In genomic region chr4:83734576-83734975, GRCh38 we compare ENCODE assay signal across 27 cellular contexts.
"Had no signal": no experiment of that assay in that cellular context is flagged by ENCODE, and none has a peak within 500 bp of the region (broad histone marks: within the 10 kb centered on the region; RNA-seq: fewer than 3 reads in every experiment).

No MANE protein-coding gene starts in this region.

- H3K27me3 Mint-ChIP-seq: stimulated activated naive CD8-positive, alpha-beta T cell treated with anti-CD3 and anti-CD28 coated beads, Interleukin-15, amount 100 ng/mL, for 72 hours had no signal

- H3K36me3 Mint-ChIP-seq: stimulated activated effector memory CD8-positive, alpha-beta T cell treated with anti-CD3 and anti-CD28 coated beads, Interleukin-12 subunit alpha, Interleukin-12 subunit beta, amount 100 ng/mL, for 72 hours; stimulated activated memory B cell treated with anti-CD40 and anti-IgM and Interleukin-4, amounts not matched to agents 10 μg/mL and 1 μg/mL and 100 μg/mL, for 72 hours; stimulated activated naive B cell treated with anti-CD40 and anti-IgM and Interleukin-4, amounts not matched to agents 10 μg/mL and 1 μg/mL and 100 μg/mL, for 72 hours had no signal

- H3K36me3 ChIP-seq: stomach, suprapubic skin, thoracic aorta, thyroid gland, tibial artery, tibial nerve, transverse colon, upper lobe of left lung, upper lobe of right lung, uterus, vagina had no signal

- H3K4me1 ChIP-seq: stomach, suprapubic skin, testis, tibial artery, tibial nerve, transverse colon, upper lobe of left lung, upper lobe of right lung, uterus, vagina had no signal

- H3K27ac ChIP-seq: stomach, suprapubic skin, testis, thoracic aorta, thyroid gland, tibial artery, tibial nerve, transverse colon, upper lobe of left lung, upper lobe of right lung, uterus, vagina had no signal

- H3K27me3 ChIP-seq: stomach, suprapubic skin, testis, thyroid gland, tibial artery, tibial nerve, transverse colon, upper lobe of left lung, upper lobe of right lung, uterus, vagina had no signal

- H3K4me3 ChIP-seq: stomach, suprapubic skin, testis, thoracic aorta, thyroid gland, tibial artery, tibial nerve, transverse colon, upper lobe of left lung, upper lobe of right lung, uterus, vagina had no signal

- H3K27ac Mint-ChIP-seq: stimulated activated effector memory CD8-positive, alpha-beta T cell treated with anti-CD3 and anti-CD28 coated beads, Interleukin-12 subunit alpha, Interleukin-12 subunit beta, amount 100 ng/mL, for 72 hours; stimulated activated memory B cell treated with anti-CD40 and anti-IgM and Interleukin-4, amounts not matched to agents 10 μg/mL and 1 μg/mL and 100 μg/mL, for 72 hours; stimulated activated naive B cell treated with anti-CD40 and anti-IgM and Interleukin-4, amounts not matched to agents 10 μg/mL and 1 μg/mL and 100 μg/mL, for 72 hours; stimulated activated naive CD8-positive, alpha-beta T cell treated with anti-CD3 and anti-CD28 coated beads, Interleukin-15, amount 100 ng/mL, for 72 hours; stimulated activated naive CD8-positive, alpha-beta T cell treated with anti-CD3 and anti-CD28 coated beads, Interleukin-15, Interleukin-2, amounts not matched to agents 100 ng/mL and 50 ng/mL, for 24 hours had no signal

- H3K4me1 Mint-ChIP-seq: stimulated activated effector memory CD8-positive, alpha-beta T cell treated with anti-CD3 and anti-CD28 coated beads, Interleukin-12 subunit alpha, Interleukin-12 subunit beta, amount 100 ng/mL, for 72 hours; stimulated activated memory B cell treated with anti-CD40 and anti-IgM and Interleukin-4, amounts not matched to agents 10 μg/mL and 1 μg/mL and 100 μg/mL, for 72 hours; stimulated activated naive B cell treated with anti-CD40 and anti-IgM and Interleukin-4, amounts not matched to agents 10 μg/mL and 1 μg/mL and 100 μg/mL, for 72 hours; stimulated activated naive CD8-positive, alpha-beta T cell treated with anti-CD3 and anti-CD28 coated beads, Interleukin-15, amount 100 ng/mL, for 72 hours had no signal

- ATAC-seq: stimulated activated effector memory CD8-positive, alpha-beta T cell treated with anti-CD3 and anti-CD28 coated beads, Interleukin-12 subunit alpha, Interleukin-12 subunit beta, amount 100 ng/mL, for 72 hours; stimulated activated memory B cell treated with anti-CD40 and anti-IgM and Interleukin-4, amounts not matched to agents 10 μg/mL and 1 μg/mL and 100 μg/mL, for 72 hours; stimulated activated naive B cell treated with anti-CD40 and anti-IgM and Interleukin-4, amounts not matched to agents 10 μg/mL and 1 μg/mL and 100 μg/mL, for 72 hours; stimulated activated naive CD8-positive, alpha-beta T cell treated with anti-CD3 and anti-CD28 coated beads, Interleukin-15, amount 100 ng/mL, for 72 hours; stimulated activated naive CD8-positive, alpha-beta T cell treated with anti-CD3 and anti-CD28 coated beads, Interleukin-15, Interleukin-2, amounts not matched to agents 100 U/mL and 50 U/mL, for 24 hours; upper lobe of right lung had no signal

- H3K9me3 ChIP-seq: suprapubic skin, testis, thoracic aorta, thyroid gland, tibial artery, transverse colon, upper lobe of left lung, upper lobe of right lung, uterus, vagina had no signal

- H3K9me3 Mint-ChIP-seq: stimulated activated naive CD8-positive, alpha-beta T cell treated with anti-CD3 and anti-CD28 coated beads, Interleukin-15, Interleukin-2, amounts not matched to agents 100 ng/mL and 50 ng/mL, for 24 hours had no signal

- H3K4me3 Mint-ChIP-seq: stimulated activated effector memory CD8-positive, alpha-beta T cell treated with anti-CD3 and anti-CD28 coated beads, Interleukin-12 subunit alpha, Interleukin-12 subunit beta, amount 100 ng/mL, for 72 hours; stimulated activated memory B cell treated with anti-CD40 and anti-IgM and Interleukin-4, amounts not matched to agents 10 μg/mL and 1 μg/mL and 100 μg/mL, for 72 hours; stimulated activated naive B cell treated with anti-CD40 and anti-IgM and Interleukin-4, amounts not matched to agents 10 μg/mL and 1 μg/mL and 100 μg/mL, for 72 hours; stimulated activated naive CD8-positive, alpha-beta T cell treated with anti-CD3 and anti-CD28 coated beads, Interleukin-15, amount 100 ng/mL, for 72 hours; stimulated activated naive CD8-positive, alpha-beta T cell treated with anti-CD3 and anti-CD28 coated beads, Interleukin-15, Interleukin-2, amounts not matched to agents 100 ng/mL and 50 ng/mL, for 24 hours had no signal

- DNase-seq: stimulated activated CD4-positive, alpha-beta T cell treated with anti-CD3 and anti-CD28 coated beads, Interleukin-2, amount 100 ng/mL, for 24 hours; stimulated activated CD4-positive, alpha-beta T cell treated with anti-CD3 and anti-CD28 coated beads, Interleukin-2, amount 100 ng/mL, for 48 hours; stimulated activated CD4-positive, alpha-beta T cell treated with anti-CD3 and anti-CD28 coated beads, Interleukin-4, amount 100 ng/mL, for 1 hour; stimulated activated CD4-positive, alpha-beta T cell treated with anti-CD3 and anti-CD28 coated beads, Interleukin-4, amount 100 ng/mL, for 24 hours; stimulated activated CD4-positive, alpha-beta T cell treated with anti-CD3 and anti-CD28 coated beads, Interleukin-4, amount 100 ng/mL, for 4 hours; stimulated activated CD8-positive, alpha-beta memory T cell treated with anti-CD3 and anti-CD28 coated beads, Interleukin-4, amount 100 ng/mL, for 48 hours; stimulated activated naive B cell treated with anti-CD40 and anti-IgM and Interleukin-4, amounts not matched to agents 10 μg/mL and 1 μg/mL and 100 μg/mL, for 72 hours; stimulated activated naive CD4-positive, alpha-beta T cell; stimulated activated naive CD4-positive, alpha-beta T cell treated with Interleukin-2 at 50 U/mL for 16 hours; stimulated activated naive CD8-positive, alpha-beta T cell treated with anti-CD3 and anti-CD28 coated beads, Interleukin-15, amount 100 ng/mL, for 72 hours; stimulated activated naive CD8-positive, alpha-beta T cell treated with anti-CD3 and anti-CD28 coated beads, Interleukin-15, Interleukin-2, amounts not matched to agents 100 U/mL and 50 U/mL, for 24 hours; stomach; substantia nigra; testis; thyroid gland; tibial artery; transverse colon; upper lobe of left lung; upper lobe of right lung; uterus had no signal
